9 cellular contexts compared by ENCODE assay signal in genomic region chr5:54443264-54443663, GRCh38. TPM values are rescaled to one million over a fixed set of nuclear protein-coding genes. Genes with fewer than 3 reads are reported as not detected.
DNase-seq lines count a peak whose midpoint lies in the region; ATAC-seq and TF ChIP-seq lines count a peak whose summit lies in the region.
"Had no signal": no experiment of that assay in that cellular context is flagged by ENCODE, and none has a peak within 500 bp of the region (broad histone marks: within the 10 kb centered on the region; RNA-seq: fewer than 3 reads in every experiment).

No MANE protein-coding gene starts in this region.

- H2AFZ ChIP-seq in fibroblast of lung (ENCODE audit: low read length), result no peak overlapping the region

- H3K4me3 ChIP-seq in A673 (ENCODE audit: low read depth, low read length, poor library complexity, severe bottlenecking), result no peak overlapping the region
- H3K4me3 ChIP-seq in fibroblast of lung (replicated peaks in 1 of 4; ENCODE audit: control extremely low read depth in 1 of 4, insufficient read depth in 1 of 4, low read depth in 3 of 4, low read length in 4 of 4), result no peak overlapping the region
- no peak overlapping the region for H3K4me3 ChIP-seq in transverse colon

- H3K9ac ChIP-seq in fibroblast of lung (ENCODE audit: insufficient read depth, low read length), result no peak overlapping the region

- ATAC-seq in GM18858 (IDR thresholded peaks at IDR 0.05; ENCODE audit: unreplicated experiment), result no peak

- H3K4me1 ChIP-seq in A673 (ENCODE audit: insufficient read depth, low read length, poor library complexity, severe bottlenecking) (peaks cover 6% of the 10 kb centered on the region), fibroblast of lung (ENCODE audit: control insufficient read depth, extremely low read depth, insufficient read depth, low read length) (no peaks in the 10 kb centered on the region), transverse colon (peaks cover 0 to 12% (median 2%) of the 10 kb centered on the region in 4 donors)

- H3K27ac ChIP-seq in A673 (ENCODE audit: low read depth, low read length, poor library complexity, severe bottlenecking) (no peak overlapping the region), fibroblast of lung (ENCODE audit: insufficient read depth, low read length) (no peak overlapping the region), transverse colon (no peak overlapping the region)

- TF ChIP-seq POLR2A in transverse colon (IDR thresholded peaks at IDR 0.05), result no peak

- H3K9me3 ChIP-seq in A673 (ENCODE audit: low read depth, low read length, poor library complexity, severe bottlenecking) (no peaks in the 10 kb centered on the region), fibroblast of lung (ENCODE audit: control insufficient read depth, insufficient read depth, low read depth, low read length) (no peaks in the 10 kb centered on the region), transverse colon (no peaks in the 10 kb centered on the region)

- intact Hi-C loops in A673 (cut with micrococcal nuclease; ENCODE audit: unreplicated experiment), result loop anchor here (1.0 to 5.0 kb wide), 3 partner anchors 46 to 454 kb away; no protein-coding TSS in a partner anchor
- intact Hi-C loops in transverse colon (cut with DNase I; ENCODE audit: low total_unique reads), result no loop called here
- intact Hi-C loops in posterior vena cava (cut with DNase I), result loop anchor here in 1 of 2 donors (10.0 kb wide), 2 partner anchors 52 to 202 kb away; no protein-coding TSS in a partner anchor

- H3K27me3 ChIP-seq in A673 (replicated peaks; ENCODE audit: insufficient read depth, low read depth, low read length, poor library complexity), result no peaks in the 10 kb centered on the region
- peaks cover 7% of the 10 kb centered on the region for H3K27me3 ChIP-seq in fibroblast of lung (ENCODE audit: control insufficient read depth, insufficient read depth, low read length)
- H3K27me3 ChIP-seq in transverse colon, result no peaks in the 10 kb centered on the region

- H4K20me1 ChIP-seq in fibroblast of lung (ENCODE audit: control insufficient read depth, extremely low read depth, insufficient read depth, low read length), result no peaks in the 10 kb centered on the region

- TF ChIP-seq EP300 in transverse colon (IDR thresholded peaks at IDR 0.05; ENCODE audit: low read depth), result no peak

- H3K4me2 ChIP-seq in fibroblast of lung (ENCODE audit: extremely low read depth, insufficient read depth, low read length), result no peak overlapping the region

- in situ Hi-C loops in GM13977 (cut with MboI; ENCODE audit: low pct_unique_long_range_greater_than_20kb, low sequenced_read_pairs, unreplicated experiment) (no loop called here), transverse colon (cut with MboI; ENCODE audit: low pct_ligation_motif_present in 1 of 4, low pct_unique_long_range_greater_than_20kb in 1 of 4, low sequenced_read_pairs in 3 of 4) (no loop called here)

- TF ChIP-seq CTCF in A673 (conservative IDR thresholded peaks at IDR 0.05; ENCODE audit: low read depth, low read length) (peak; percentile 66), GM13977 (IDR thresholded peaks at IDR 0.05; ENCODE audit: extremely low read depth, insufficient read depth, missing control alignments) (peak; percentile 32), fibroblast of lung (conservative IDR thresholded peaks at IDR 0.05 in 1 of 2, IDR thresholded peaks at IDR 0.05 in 1 of 2; ENCODE audit: low read depth in 1 of 2, low read length in 2 of 2) (peak; percentile 43 to 68), transverse colon (IDR thresholded peaks at IDR 0.05) (peak in 4 of 5 experiments; percentile 6 to 15 (median 12))

- POLR2A ChIA-PET in A673 (lab: Charles Lee; ENCODE audit: low non-redundant PET), result no interaction called here

- DNase-seq in A673 (ENCODE audit: low spot score) (peak; percentile 71), GM13977 (ENCODE audit: low spot score) (peak; percentile 44), NCI-H748 treated with DMSO at 0.1 percent for 48 hours (lab: John Stamatoyannopoulos, UW) (peak; percentile 13), fibroblast of lung (ENCODE audit: low read depth in 2 of 2) (peak; percentile 25 to 71), transverse colon (no peak), posterior vena cava (ENCODE audit: low spot score) (no peak)
- DNase-seq in stimulated activated CD4-positive, alpha-beta T cell treated with anti-CD3 and anti-CD28 coated beads, Interleukin-12 subunit alpha, Interleukin-12 subunit beta, amount 100 ng/mL, for 4 hours, result no peak

- CTCF ChIA-PET in A673 (lab: Charles Lee), result no interaction called here

- H3K36me3 ChIP-seq in A673 (ENCODE audit: insufficient read depth, low read length, poor library complexity, severe bottlenecking) (no peaks in the 10 kb centered on the region), fibroblast of lung (ENCODE audit: control insufficient read depth, insufficient read depth, low read length) (no peaks in the 10 kb centered on the region), transverse colon (no peaks in the 10 kb centered on the region)

- no peaks in the 10 kb centered on the region for H3K79me2 ChIP-seq in fibroblast of lung (ENCODE audit: control insufficient read depth, insufficient read depth, low read length)

- BruUV-seq in A673 (replicated peaks; lab: Mats Ljungman, UMichigan), result no TSS peak

RNA-seq across cellular contexts. Expression of gene HSPB3, which starts 12.2 kb away (rescaled TPM):
- total RNA-seq in A673 (2021) (not detected in 2 replicates), fibroblast of lung (0.77 and 21.1 TPM in 2 replicates), transverse colon (10 to 100 TPM in 1 of 4 donors, 1 to 10 TPM in 1, not detected in 2; 4.1 to 55.2 TPM), posterior vena cava (10 to 100 TPM; 25.5 to 27.4 TPM)
- 5.3 and 18.6 TPM in 2 replicates for polyA plus RNA-seq in fibroblast of lung
- polyA plus RNA-seq in fibroblast of lung (2012), result 4.3 and 14.5 TPM in 2 replicates
- 0.96 TPM in 1 of 2 replicates, not detected in the other for polyA minus RNA-seq in fibroblast of lung (ENCODE audit: low replicate concordance)
- total RNA-seq: bronchial epithelial cell had no signal

Comparison
In these comparisons a context has a peak if more than half of its experiments do, and no peak if none do; other contexts are left out.
1. DNase-seq: peak in A673 (single experiment), GM13977 (single experiment), NCI-H748 treated with DMSO at 0.1 percent for 48 hours (single experiment) and fibroblast of lung (2 of 2); none in transverse colon (single experiment), stimulated activated CD4-positive, alpha-beta T cell treated with anti-CD3 and anti-CD28 coated beads, Interleukin-12 subunit alpha, Interleukin-12 subunit beta, amount 100 ng/mL, for 4 hours (single experiment) and posterior vena cava (single experiment).
2. CTCF ChIP-seq: peak in every context shown above with its lines; median percentile 66 in A673; 56 in fibroblast of lung; 32 in GM13977; 12 in transverse colon.